16 cellular contexts compared by ENCODE assay signal in genomic region chr3:103057477-103057876, GRCh38.
DNase-seq lines count a peak whose midpoint lies in the region; ATAC-seq and TF ChIP-seq lines count a peak whose summit lies in the region.
"Had no signal": no experiment of that assay in that cellular context is flagged by ENCODE, and none has a peak within 500 bp of the region (broad histone marks: within the 10 kb centered on the region; RNA-seq: fewer than 3 reads in every experiment).

No MANE protein-coding gene starts in this region.

- H3F3A ChIP-seq in neural progenitor cell (ENCODE audit: low read depth) = no peaks in the 10 kb centered on the region
- H3F3A ChIP-seq in GM23248 (ENCODE audit: insufficient read depth) = no peaks in the 10 kb centered on the region

- H3K4me2 ChIP-seq in BLaER1 (0 out of 2 replicates have a peak overlapping the region, but pooled peaks have one; percentile 13), neural progenitor cell (no peak overlapping the region), GM23248 (ENCODE audit: unreplicated experiment) (no peak overlapping the region)

- H3K36me3 Mint-ChIP-seq in neural progenitor cell = no peaks in the 10 kb centered on the region
- H3K36me3 Mint-ChIP-seq: CD4-positive, alpha-beta memory T cell had no signal

- H3K9me3 Mint-ChIP-seq in neural progenitor cell = no peaks in the 10 kb centered on the region

- H3K27me3 Mint-ChIP-seq in neural progenitor cell (ENCODE audit: insufficient read depth, low read depth) = no peaks in the 10 kb centered on the region
- H3K27me3 Mint-ChIP-seq: B cell; CD4-positive, alpha-beta memory T cell had no signal

- H3K27me3 ChIP-seq in BLaER1 (no peaks in the 10 kb centered on the region), neural progenitor cell (no peaks in the 10 kb centered on the region), GM23248 (replicated peaks; ENCODE audit: insufficient read depth) (no peaks in the 10 kb centered on the region)

- no peak for ATAC-seq in GM19035 (IDR thresholded peaks at IDR 0.05; ENCODE audit: unreplicated experiment)

- H3K4me3 Mint-ChIP-seq in neural progenitor cell = no peak overlapping the region
- H3K4me3 Mint-ChIP-seq: B cell; CD4-positive, alpha-beta memory T cell had no signal

- no peaks in the 10 kb centered on the region for H3K9me3 ChIP-seq in BLaER1
- H3K9me3 ChIP-seq in neural progenitor cell (ENCODE audit: low read depth) = no peaks in the 10 kb centered on the region
- H3K9me3 ChIP-seq in GM23248 (ENCODE audit: low read depth) = no peaks in the 10 kb centered on the region

- H3K4me3 ChIP-seq in BLaER1 (no peak overlapping the region), neural progenitor cell (no peak overlapping the region), GM23248 (no peak overlapping the region)
- no peak overlapping the region for H3K4me3 ChIP-seq in Jurkat, Clone E6-1 (ENCODE audit: low read length)

- H4K20me1 ChIP-seq in BLaER1 = no peaks in the 10 kb centered on the region
- no peaks in the 10 kb centered on the region for H4K20me1 ChIP-seq in neural progenitor cell (ENCODE audit: low read depth)
- H4K20me1 ChIP-seq in GM23248 (ENCODE audit: insufficient read depth) = no peaks in the 10 kb centered on the region

- H3K36me3 ChIP-seq in BLaER1 (no peaks in the 10 kb centered on the region), neural progenitor cell (no peaks in the 10 kb centered on the region), GM23248 (ENCODE audit: low read depth) (no peaks in the 10 kb centered on the region)

- H3K27ac ChIP-seq in BLaER1 (no peak overlapping the region), neural progenitor cell (no peak overlapping the region), GM23248 (no peak overlapping the region)
- H3K27ac ChIP-seq: 22Rv1 had no signal

- no peak for TF ChIP-seq CTCF in neural progenitor cell (IDR thresholded peaks at IDR 0.05)

- in situ Hi-C loops in GM23248 (cut with MboI) = no loop called here

- H3K4me1 ChIP-seq in BLaER1 (peaks cover 15% of the 10 kb centered on the region), neural progenitor cell (peaks cover 4% of the 10 kb centered on the region), GM23248 (ENCODE audit: insufficient read depth) (no peaks in the 10 kb centered on the region)

- peaks cover 4% of the 10 kb centered on the region for H3K4me1 Mint-ChIP-seq in neural progenitor cell
- H3K4me1 Mint-ChIP-seq: B cell; CD4-positive, alpha-beta memory T cell had no signal

- H3K79me2 ChIP-seq in neural progenitor cell (ENCODE audit: low read depth) (no peaks in the 10 kb centered on the region), GM23248 (ENCODE audit: insufficient read depth) (no peaks in the 10 kb centered on the region)

- H3K9me2 ChIP-seq in GM23248 (ENCODE audit: insufficient read depth) = no peaks in the 10 kb centered on the region

- no peak overlapping the region for H3K27ac Mint-ChIP-seq in neural progenitor cell
- H3K27ac Mint-ChIP-seq: B cell; CD4-positive, alpha-beta memory T cell had no signal

- peak overlapping the region; percentile 24 for H2AFZ ChIP-seq in neural progenitor cell (replicated peaks)
- H2AFZ ChIP-seq in GM23248 = no peak overlapping the region

- DNase-seq in Jurkat, Clone E6-1 (ENCODE audit: low read depth, low spot score) = peak; percentile 53
- peak; percentile 2 for DNase-seq in astrocyte of the hippocampus (ENCODE audit: low read depth, low spot score)
- no peak for DNase-seq in neural progenitor cell (ENCODE audit: low spot score)
- no peak for DNase-seq in NCI-H524 treated with DMSO at 0.1 percent for 48 hours (lab: John Stamatoyannopoulos, UW)
- DNase-seq in GM23248 = no peak
- DNase-seq: C1 segment of cervical spinal cord; CD4-positive, alpha-beta memory T cell; COR-L47; DMS53; DMS79 treated with DMSO at 0.1 percent for 48 hours; H7; HCEC 1CT had no signal

- H3K9ac ChIP-seq in BLaER1 (no peak overlapping the region), neural progenitor cell (no peak overlapping the region), GM23248 (no peak overlapping the region)

Comparison
In these comparisons a context has a peak if more than half of its experiments do, and no peak if none do; other contexts are left out.
1. DNase-seq: peak in Jurkat, Clone E6-1 (single experiment) and astrocyte of the hippocampus (single experiment); none in neural progenitor cell (single experiment), NCI-H524 treated with DMSO at 0.1 percent for 48 hours (single experiment) and GM23248 (single experiment).